ENCODE assay signal across 21 cellular contexts in the genomic region with DNA sequence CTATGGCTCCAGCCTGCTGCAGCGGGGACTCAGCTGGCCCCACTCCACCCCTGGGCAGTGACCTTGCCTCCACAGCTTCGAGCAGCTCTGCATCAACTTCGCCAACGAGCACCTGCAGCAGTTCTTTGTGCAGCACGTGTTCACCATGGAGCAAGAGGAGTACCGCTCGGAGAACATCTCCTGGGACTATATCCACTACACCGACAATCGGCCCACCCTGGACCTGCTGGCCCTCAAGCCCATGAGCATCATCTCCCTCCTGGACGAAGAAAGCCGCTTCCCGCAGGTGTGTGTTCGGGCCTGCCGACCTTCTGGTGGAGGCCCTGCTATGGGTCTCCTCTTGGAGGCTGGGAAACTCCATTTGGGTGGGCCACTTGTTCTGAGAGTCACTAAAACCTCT. TPM values are rescaled to one million over a fixed set of nuclear protein-coding genes. Genes with fewer than 3 reads are reported as not detected.
DNase-seq lines count a peak whose midpoint lies in the region; ATAC-seq and TF ChIP-seq lines count a peak whose summit lies in the region.
"Had no signal": no experiment of that assay in that cellular context is flagged by ENCODE, and none has a peak within 500 bp of the region (broad histone marks: within the 10 kb centered on the region; RNA-seq: fewer than 3 reads in every experiment).

No MANE protein-coding gene starts in this region.

- ATAC-seq in DND-41 (ENCODE audit: insufficient read depth, low read depth) (no peak), HG03025 (IDR thresholded peaks at IDR 0.05; ENCODE audit: low FRiP score, unreplicated experiment) (no peak), body of pancreas (no peak)
- ATAC-seq: HCT116, Right ventricle myocardium inferior had no signal

- no peak overlapping the region for H3K4me2 ChIP-seq in DND-41 (ENCODE audit: insufficient read depth, low read length)
- H3K4me2 ChIP-seq: GM23338 had no signal

- intact Hi-C loops in activated CD4-positive, alpha-beta memory T cell treated with anti-CD3 and anti-CD28 coated beads for 36 hours (cut with micrococcal nuclease): no loop called here
- intact Hi-C loops in body of pancreas (cut with DNase I): no loop called here

- peaks cover 25% of the 10 kb centered on the region for H3K4me1 ChIP-seq in DND-41 (ENCODE audit: insufficient read depth, low read length)
- no peaks in the 10 kb centered on the region for H3K4me1 ChIP-seq in endodermal cell (ENCODE audit: control insufficient read depth, insufficient read depth, low read length)
- no peaks in the 10 kb centered on the region for H3K4me1 ChIP-seq in body of pancreas
- H3K4me1 ChIP-seq: Peyer's patch had no signal

- peak; percentile 2 for DNase-seq in activated CD4-positive, alpha-beta memory T cell treated with anti-CD3 and anti-CD28 coated beads for 36 hours
- no peak for DNase-seq in activated CD4-positive, alpha-beta memory T cell treated with anti-CD3 and anti-CD28 coated beads, Interleukin-2, amount 10 ng/mL, durations not matched to agents 7 days and 5 days
- DNase-seq in DND-41 (no peak), endodermal cell (peak; percentile 28), osteocyte (ENCODE audit: extremely low spot score, unreplicated experiment) (peak; percentile 81), body of pancreas (no peak), GM10266 (ENCODE audit: extremely low spot score) (no peak)
- DNase-seq: AML-193; DMS79; NCI-H1105; NCI-H2081 treated with DMSO at 0.1 percent for 48 hours; NCI-H510A; NCI-H748 treated with DMSO at 0.1 percent for 48 hours; NK-92 treated with Interleukin-12 subunit alpha and Interleukin-12 subunit beta, amount 100 ng/mL, for 24 hours had no signal

- no peak overlapping the region for H2AFZ ChIP-seq in DND-41 (ENCODE audit: low read depth, low read length)
- H2AFZ ChIP-seq: GM23338 had no signal

- POLR2A ChIA-PET in activated CD4-positive, alpha-beta memory T cell treated with anti-CD3 and anti-CD28 coated beads for 36 hours (lab: Charles Lee): no interaction called here
- POLR2A ChIA-PET in activated CD4-positive, alpha-beta memory T cell treated with anti-CD3 and anti-CD28 coated beads, Interleukin-2, amount 10 ng/mL, durations not matched to agents 7 days and 5 days (lab: Charles Lee): no interaction called here

- H3K27me3 Mint-ChIP-seq in activated CD4-positive, alpha-beta memory T cell treated with anti-CD3 and anti-CD28 coated beads for 36 hours: peaks cover 2% of the 10 kb centered on the region
- peaks cover 33% of the 10 kb centered on the region for H3K27me3 Mint-ChIP-seq in activated CD4-positive, alpha-beta memory T cell treated with anti-CD3 and anti-CD28 coated beads, Interleukin-2, amount 10 ng/mL, durations not matched to agents 7 days and 5 days
- H3K27me3 Mint-ChIP-seq in endodermal cell (ENCODE audit: insufficient read depth) (peaks cover 2% of the 10 kb centered on the region), osteocyte (ENCODE audit: unreplicated experiment) (peaks cover 3% of the 10 kb centered on the region)

- H3K4me1 Mint-ChIP-seq in activated CD4-positive, alpha-beta memory T cell treated with anti-CD3 and anti-CD28 coated beads for 36 hours (ENCODE audit: low read depth): no peaks in the 10 kb centered on the region
- H3K4me1 Mint-ChIP-seq in activated CD4-positive, alpha-beta memory T cell treated with anti-CD3 and anti-CD28 coated beads, Interleukin-2, amount 10 ng/mL, durations not matched to agents 7 days and 5 days: no peaks in the 10 kb centered on the region
- H3K4me1 Mint-ChIP-seq in endodermal cell (peaks cover 7% of the 10 kb centered on the region), osteocyte (ENCODE audit: unreplicated experiment) (no peaks in the 10 kb centered on the region)

- no peak overlapping the region for H3K4me3 Mint-ChIP-seq in activated CD4-positive, alpha-beta memory T cell treated with anti-CD3 and anti-CD28 coated beads for 36 hours
- H3K4me3 Mint-ChIP-seq in activated CD4-positive, alpha-beta memory T cell treated with anti-CD3 and anti-CD28 coated beads, Interleukin-2, amount 10 ng/mL, durations not matched to agents 7 days and 5 days: no peak overlapping the region
- no peak overlapping the region for H3K4me3 Mint-ChIP-seq in endodermal cell
- H3K4me3 Mint-ChIP-seq in osteocyte (ENCODE audit: unreplicated experiment): no peak overlapping the region
- H3K4me3 Mint-ChIP-seq: GM23338 had no signal

- no peak for TF ChIP-seq CTCF in DND-41 (IDR thresholded peaks at IDR 0.05; ENCODE audit: borderline replicate concordance, extremely low read depth, low read length, poor library complexity, severe bottlenecking)
- TF ChIP-seq CTCF in endodermal cell (conservative IDR thresholded peaks at IDR 0.05): no peak
- TF ChIP-seq CTCF in osteocyte (IDR thresholded peaks at IDR 0.05): no peak
- TF ChIP-seq CTCF in body of pancreas (IDR thresholded peaks at IDR 0.05): no peak
- no peak for TF ChIP-seq CTCF in GM10266 (IDR thresholded peaks at IDR 0.05; ENCODE audit: control insufficient read depth, insufficient read depth, low read depth, missing control alignments)

- no peaks in the 10 kb centered on the region for H3K79me2 ChIP-seq in DND-41 (ENCODE audit: insufficient read depth, low read length)

- H3K36me3 Mint-ChIP-seq in activated CD4-positive, alpha-beta memory T cell treated with anti-CD3 and anti-CD28 coated beads for 36 hours: no peaks in the 10 kb centered on the region
- H3K36me3 Mint-ChIP-seq in activated CD4-positive, alpha-beta memory T cell treated with anti-CD3 and anti-CD28 coated beads, Interleukin-2, amount 10 ng/mL, durations not matched to agents 7 days and 5 days (ENCODE audit: low read depth): no peaks in the 10 kb centered on the region
- H3K36me3 Mint-ChIP-seq in endodermal cell (ENCODE audit: low read depth) (no peaks in the 10 kb centered on the region), osteocyte (ENCODE audit: unreplicated experiment) (no peaks in the 10 kb centered on the region)

- CTCF ChIA-PET in activated CD4-positive, alpha-beta memory T cell treated with anti-CD3 and anti-CD28 coated beads for 36 hours (lab: Charles Lee): no interaction called here
- CTCF ChIA-PET in activated CD4-positive, alpha-beta memory T cell treated with anti-CD3 and anti-CD28 coated beads, Interleukin-2, amount 10 ng/mL, durations not matched to agents 7 days and 5 days (lab: Charles Lee): no interaction called here

- no peaks in the 10 kb centered on the region for H4K20me1 ChIP-seq in DND-41 (ENCODE audit: insufficient read depth, low read length)

- TF ChIP-seq POLR2A in body of pancreas (IDR thresholded peaks at IDR 0.05): no peak

- no peaks in the 10 kb centered on the region for H3K9me3 Mint-ChIP-seq in activated CD4-positive, alpha-beta memory T cell treated with anti-CD3 and anti-CD28 coated beads for 36 hours
- no peaks in the 10 kb centered on the region for H3K9me3 Mint-ChIP-seq in activated CD4-positive, alpha-beta memory T cell treated with anti-CD3 and anti-CD28 coated beads, Interleukin-2, amount 10 ng/mL, durations not matched to agents 7 days and 5 days
- H3K9me3 Mint-ChIP-seq in endodermal cell (no peaks in the 10 kb centered on the region), osteocyte (ENCODE audit: unreplicated experiment) (no peaks in the 10 kb centered on the region)

- H3K27ac Mint-ChIP-seq in activated CD4-positive, alpha-beta memory T cell treated with anti-CD3 and anti-CD28 coated beads for 36 hours: no peak overlapping the region
- no peak overlapping the region for H3K27ac Mint-ChIP-seq in activated CD4-positive, alpha-beta memory T cell treated with anti-CD3 and anti-CD28 coated beads, Interleukin-2, amount 10 ng/mL, durations not matched to agents 7 days and 5 days
- H3K27ac Mint-ChIP-seq in endodermal cell (no peak overlapping the region), osteocyte (ENCODE audit: unreplicated experiment) (no peak overlapping the region)

- H3K36me3 ChIP-seq in DND-41 (ENCODE audit: insufficient read depth, low read length) (no peaks in the 10 kb centered on the region), endodermal cell (ENCODE audit: control insufficient read depth, insufficient read depth, low read length) (no peaks in the 10 kb centered on the region), body of pancreas (replicated peaks in 1 of 2; ENCODE audit: insufficient read depth in 1 of 2, low read depth in 2 of 2) (no peaks in the 10 kb centered on the region)

- H3K4me3 ChIP-seq in DND-41 (ENCODE audit: low read depth in 1 of 2, low read length in 2 of 2): no peak overlapping the region
- no peak overlapping the region for H3K4me3 ChIP-seq in endodermal cell (ENCODE audit: low read length)
- no peak overlapping the region for H3K4me3 ChIP-seq in body of pancreas
- H3K4me3 ChIP-seq: GM23338, Peyer's patch had no signal

- H3K9me3 ChIP-seq in DND-41 (ENCODE audit: insufficient read depth, low read length, severe bottlenecking) (no peaks in the 10 kb centered on the region), endodermal cell (ENCODE audit: control insufficient read depth, low read length) (no peaks in the 10 kb centered on the region), body of pancreas (no peaks in the 10 kb centered on the region)
- H3K9me3 ChIP-seq: Peyer's patch had no signal

- H3K9ac ChIP-seq in DND-41 (ENCODE audit: low read depth, low read length) (no peak overlapping the region), endodermal cell (ENCODE audit: extremely low read depth, low read length, poor library complexity, severe bottlenecking) (no peak overlapping the region)

- peak overlapping the region; percentile 19; the same call in 1 of the 2 replicates for H3K27ac ChIP-seq in DND-41 (ENCODE audit: low read length)
- H3K27ac ChIP-seq in endodermal cell (ENCODE audit: low read depth, low read length): no peak overlapping the region
- no peak overlapping the region for H3K27ac ChIP-seq in body of pancreas
- H3K27ac ChIP-seq: 22Rv1, C4-2B, Peyer's patch had no signal

- no peaks in the 10 kb centered on the region for H3K27me3 ChIP-seq in DND-41 (ENCODE audit: insufficient read depth, low read length, poor library complexity)
- H3K27me3 ChIP-seq in endodermal cell (ENCODE audit: control insufficient read depth, insufficient read depth, low read length, poor library complexity, severe bottlenecking): no peaks in the 10 kb centered on the region
- no peaks in the 10 kb centered on the region for H3K27me3 ChIP-seq in body of pancreas
- H3K27me3 ChIP-seq: Peyer's patch had no signal

- 92 to 99% methylated on average over 14 of the region's 14 CpGs for WGBS in endodermal cell (ENCODE audit: insufficient coverage in 1 of 2, insufficient read length in 1 of 2), 2 experiments
- 77 to 78% methylated on average over 8 to 14 of the region's 14 CpGs for WGBS in body of pancreas, 2 donors

RNA-seq across cellular contexts. Expression of gene MYO7B, which starts 48.6 kb away (rescaled TPM):
- total RNA-seq in activated CD4-positive, alpha-beta memory T cell treated with anti-CD3 and anti-CD28 coated beads for 36 hours: under 1 TPM; 0.14 to 0.58 TPM
- under 1 TPM; 0.13 to 0.18 TPM for total RNA-seq in activated CD4-positive, alpha-beta memory T cell treated with anti-CD3 and anti-CD28 coated beads, Interleukin-2, amount 10 ng/mL, durations not matched to agents 7 days and 5 days
- total RNA-seq in endodermal cell: under 1 TPM in 1 of 2 donors, not detected in 1; 0.11 TPM
- not detected for polyA plus RNA-seq in endodermal cell (2013, experiment 1 of 2)
- polyA plus RNA-seq in endodermal cell (2013, experiment 2 of 2): not detected
- not detected in 2 replicates for total RNA-seq in osteocyte
- total RNA-seq in body of pancreas: 1 to 10 TPM in 1 of 2 donors, under 1 TPM in 1; 0.33 to 1.8 TPM
- total RNA-seq: GM23338 had no signal
- polyA plus RNA-seq: GM23338 had no signal

RNA-seq across cellular contexts. Expression of gene IWS1, which starts 57.8 kb away (rescaled TPM):
- 10 to 100 TPM; 57.0 to 57.1 TPM for total RNA-seq in activated CD4-positive, alpha-beta memory T cell treated with anti-CD3 and anti-CD28 coated beads for 36 hours
- total RNA-seq in activated CD4-positive, alpha-beta memory T cell treated with anti-CD3 and anti-CD28 coated beads, Interleukin-2, amount 10 ng/mL, durations not matched to agents 7 days and 5 days: 10 to 100 TPM; 40.8 to 43.3 TPM
- total RNA-seq in endodermal cell: 100 to 1,000 TPM in 1 of 2 donors, 10 to 100 TPM in 1; 91.4 to 107 TPM
- 77.9 TPM for polyA plus RNA-seq in endodermal cell (2013, experiment 1 of 2)
- 85.8 TPM for polyA plus RNA-seq in endodermal cell (2013, experiment 2 of 2)
- 39.8 and 40.9 TPM in 2 replicates for total RNA-seq in osteocyte
- total RNA-seq in body of pancreas: 10 to 100 TPM; 25.9 to 26.7 TPM

Comparison
In these comparisons a context has a peak if more than half of its experiments do, and no peak if none do; other contexts are left out.
1. DNase-seq: peak in activated CD4-positive, alpha-beta memory T cell treated with anti-CD3 and anti-CD28 coated beads for 36 hours (single experiment), endodermal cell (single experiment) and osteocyte (single experiment); none in activated CD4-positive, alpha-beta memory T cell treated with anti-CD3 and anti-CD28 coated beads, Interleukin-2, amount 10 ng/mL, durations not matched to agents 7 days and 5 days (single experiment), DND-41 (single experiment), body of pancreas (0 of 4) and GM10266 (single experiment).